ENCODE assay signal across 25 cellular contexts in genomic region chr4:112418092-112418491, GRCh38.
DNase-seq lines count a peak whose midpoint lies in the region; TF ChIP-seq lines count a peak whose summit lies in the region.
"Had no signal": no experiment of that assay in that cellular context is flagged by ENCODE, and none has a peak within 500 bp of the region (broad histone marks: within the 10 kb centered on the region; RNA-seq: fewer than 3 reads in every experiment).

No MANE protein-coding gene starts in this region.

- TF ChIP-seq CTCF in 22Rv1 (IDR thresholded peaks at IDR 0.05) = peak; percentile 27
- TF ChIP-seq CTCF in GM12875 (IDR thresholded peaks at IDR 0.05; ENCODE audit: borderline replicate concordance, insufficient read depth, low read depth, low read length) = 0 out of 2 replicates have a peak, but pooled peaks have one; percentile 2
- peak; percentile 13 for TF ChIP-seq CTCF in epithelial cell of proximal tubule (conservative IDR thresholded peaks at IDR 0.05; ENCODE audit: low read depth, low read length)

- H3K27ac ChIP-seq in 22Rv1 = no peak overlapping the region
- H3K27ac ChIP-seq: A549, heart left ventricle, KMS-11, ovary had no signal

- DNase-seq in RPMI8226 = peak; percentile 4
- DNase-seq in epithelial cell of proximal tubule (ENCODE audit: low read depth) = no peak
- DNase-seq in NCI-H524 treated with DMSO at 0.1 percent for 48 hours (lab: John Stamatoyannopoulos, UW) = no peak
- DNase-seq in activated CD4-positive, alpha-beta T cell treated with anti-CD3 and anti-CD28 coated beads for 48 hours = no peak
- no peak for DNase-seq in nucleus accumbens (lab: John Stamatoyannopoulos, UW)
- DNase-seq in stimulated activated CD4-positive, alpha-beta T cell treated with anti-CD3 and anti-CD28 coated beads, Interleukin-4, amount 100 ng/mL, for 24 hours = no peak
- DNase-seq: activated B cell treated with CpG ODN at 0.5 μM for 24 hours; activated CD4-positive, alpha-beta memory T cell treated with anti-CD3 and anti-CD28 coated beads for 36 hours; activated CD8-positive, alpha-beta memory T cell treated with anti-CD3 and anti-CD28 coated beads, Interleukin-2, amount 50 U/mL, for 48 hours; aorta; heart left ventricle; left ventricle myocardium superior; midbrain; MV-4-11; naive thymus-derived CD8-positive, alpha-beta T cell; NCI-H187; NCI-H2227 treated with DMSO at 0.1 percent for 48 hours; NCI-H774; ovary; retina; T-helper 9 cell had no signal

- H3K4me3 ChIP-seq in GM12875 (ENCODE audit: low read depth, low read length) (no peak overlapping the region), epithelial cell of proximal tubule (ENCODE audit: low read depth, low read length) (no peak overlapping the region)
- H3K4me3 ChIP-seq: A549, heart left ventricle, ovary had no signal
